In genomic region chrX:46376246-46376885, GRCh38 we compare ENCODE assay signal across 8 cellular contexts.
DNase-seq lines count a peak whose midpoint lies in the region; ATAC-seq and TF ChIP-seq lines count a peak whose summit lies in the region.

No MANE protein-coding gene starts in this region.

- no peaks in the 10 kb centered on the region for H3K4me1 ChIP-seq in cardiac muscle cell (ENCODE audit: low read depth)

- intact Hi-C loops in Right ventricle myocardium inferior (cut with DNase I) = loop anchor here (5.0 kb wide), 1 partner anchor 574 kb away; no protein-coding TSS in a partner anchor

- H3K4me3 ChIP-seq in cardiac muscle cell = no peak overlapping the region

- no peaks in the 10 kb centered on the region for H3K27me3 ChIP-seq in cardiac muscle cell

- peak; percentile 48 to 72 for DNase-seq in cardiac muscle cell (ENCODE audit: low read depth in 1 of 2, low spot score in 1 of 2)
- no peak for DNase-seq in Right ventricle myocardium inferior (ENCODE audit: missing footprints)
- peak; percentile 34 for DNase-seq in NCI-H345 (lab: John Stamatoyannopoulos, UW)
- DNase-seq in activated naive CD4-positive, alpha-beta T cell treated with anti-CD3 and anti-CD28 coated beads, Interleukin-2, amount 50 U/mL, for 72 hours (ENCODE audit: low spot score in 2 of 2) = peak in 1 of 2 donors; percentile 2
- peak; percentile 15 for DNase-seq in hepatic stellate cell (ENCODE audit: low spot score)
- peak; percentile 0 to 56 for DNase-seq in stimulated activated CD4-positive, alpha-beta T cell treated with anti-CD3 and anti-CD28 coated beads, Interleukin-4, amount 100 ng/mL, for 4 hours

- H3K27ac Mint-ChIP-seq in activated naive CD4-positive, alpha-beta T cell treated with anti-CD3 and anti-CD28 coated beads, Interleukin-2, amount 50 U/mL, for 72 hours = peak overlapping the region in 1 of 2 donors; percentile 59

- TF ChIP-seq CTCF in cardiac muscle cell (IDR thresholded peaks at IDR 0.05; ENCODE audit: low read depth, low read length) = peak; percentile 44

- H3K27ac ChIP-seq in cardiac muscle cell = no peak overlapping the region

- no peaks in the 10 kb centered on the region for H3K36me3 Mint-ChIP-seq in activated naive CD4-positive, alpha-beta T cell treated with anti-CD3 and anti-CD28 coated beads, Interleukin-2, amount 50 U/mL, for 72 hours

- no peaks in the 10 kb centered on the region for H3K9me3 Mint-ChIP-seq in activated naive CD4-positive, alpha-beta T cell treated with anti-CD3 and anti-CD28 coated beads, Interleukin-2, amount 50 U/mL, for 72 hours

- no peaks in the 10 kb centered on the region for H3K36me3 ChIP-seq in cardiac muscle cell

- no peak for ATAC-seq in Right ventricle myocardium inferior
- peak; percentile 57 to 78 for ATAC-seq in activated naive CD4-positive, alpha-beta T cell treated with anti-CD3 and anti-CD28 coated beads, Interleukin-2, amount 50 U/mL, for 72 hours
- no peak for ATAC-seq in GM19463 (IDR thresholded peaks at IDR 0.05; ENCODE audit: unreplicated experiment)
- ATAC-seq in GM18867 (IDR thresholded peaks at IDR 0.05; ENCODE audit: unreplicated experiment) = no peak

- H3K9me3 ChIP-seq in cardiac muscle cell (ENCODE audit: low read depth) = no peaks in the 10 kb centered on the region

Comparison
In these comparisons a context has a peak if more than half of its experiments do, and no peak if none do; other contexts are left out.
1. ATAC-seq: peak in activated naive CD4-positive, alpha-beta T cell treated with anti-CD3 and anti-CD28 coated beads, Interleukin-2, amount 50 U/mL, for 72 hours (2 of 2); none in Right ventricle myocardium inferior (single experiment), GM19463 (single experiment) and GM18867 (single experiment).